In genomic region chr21:36048357-36048756, GRCh38 we compare ENCODE assay signal across 15 cellular contexts. TPM values are rescaled to one million over a fixed set of nuclear protein-coding genes. Genes with fewer than 3 reads are reported as not detected.
DNase-seq lines count a peak whose midpoint lies in the region; ATAC-seq, FAIRE-seq and TF ChIP-seq lines count a peak whose summit lies in the region.
"Had no signal": no experiment of that assay in that cellular context is flagged by ENCODE, and none has a peak within 500 bp of the region (broad histone marks: within the 10 kb centered on the region; RNA-seq: fewer than 3 reads in every experiment).

No MANE protein-coding gene starts in this region.

- CTCF ChIA-PET in IMR-90 (lab: Yijun Ruan, JAX), result no interaction called here
- CTCF ChIA-PET in K562 (lab: Yijun Ruan, JAX; ENCODE audit: low intra/inter-chr PET ratio), result no interaction called here

- TF ChIP-seq EP300 in K562 (IDR thresholded peaks at IDR 0.05; ENCODE audit: low read length), result no peak

- H2AK9ac ChIP-seq in IMR-90 (replicated peaks; ENCODE audit: low read depth, low read length, poor library complexity), result peak overlapping the region; percentile 50

- BruUV-seq in IMR-90 (replicated peaks; lab: Mats Ljungman, UMichigan) (no TSS peak), K562 (replicated peaks; lab: Mats Ljungman, UMichigan) (no TSS peak)

- H3K4ac ChIP-seq in IMR-90 (ENCODE audit: low read depth, low read length), result no peak overlapping the region

- no peak overlapping the region for H2AFZ ChIP-seq in IMR-90 (replicated peaks; ENCODE audit: low read length, poor library complexity)
- no peak overlapping the region for H2AFZ ChIP-seq in K562 (ENCODE audit: low read depth, low read length)

- TF ChIP-seq RAD21 in IMR-90 (IDR thresholded peaks at IDR 0.05; ENCODE audit: low read length), result no peak
- TF ChIP-seq RAD21 in K562 (CRISPR knock-in tag; conservative IDR thresholded peaks at IDR 0.05 in 1 of 2, IDR thresholded peaks at IDR 0.05 in 1 of 2), result no peak

- TF ChIP-seq POLR2A in IMR-90 (IDR thresholded peaks at IDR 0.05; ENCODE audit: low read depth, low read length) (no peak), K562 (conservative IDR thresholded peaks at IDR 0.05) (no peak)

- H4K20me1 ChIP-seq in IMR-90 (ENCODE audit: insufficient read depth, low read length) (no peaks in the 10 kb centered on the region), K562 (replicated peaks; ENCODE audit: control insufficient read depth, insufficient read depth, low read length) (no peaks in the 10 kb centered on the region)

- H4K5ac ChIP-seq in IMR-90 (ENCODE audit: low read depth, low read length), result no peak overlapping the region

- WGBS in IMR-90 (ENCODE audit: extremely low coverage in 2 of 2, insufficient read length in 1 of 2), 2 experiments, result 100% methylated on average over 2 of the region's 7 CpGs; no CpG with 5 or more reads in 1 of the 2 experiments
- WGBS in K562 (ENCODE audit: insufficient coverage, low coverage, missing lambda C conversion rate), result 85% methylated on average over 7 of the region's 7 CpGs

- H3K4me3 Mint-ChIP-seq in activated naive CD8-positive, alpha-beta T cell treated with anti-CD3 and anti-CD28 coated beads, Interleukin-2, amount 50 U/mL, for 24 hours, result no peak overlapping the region
- no peak overlapping the region for H3K4me3 Mint-ChIP-seq in activated naive CD8-positive, alpha-beta T cell treated with anti-CD3 and anti-CD28 coated beads for 36 hours
- H3K4me3 Mint-ChIP-seq: CD4-positive, CD25-positive, alpha-beta regulatory T cell had no signal

- H3K4me2 ChIP-seq in IMR-90 (ENCODE audit: low read depth, low read length), result no peak overlapping the region
- H3K4me2 ChIP-seq in K562 (ENCODE audit: insufficient read depth, low read length), result no peak overlapping the region
- H3K4me2 ChIP-seq: BLaER1 treated with 17β-estradiol and CSF1 and Interleukin-3, amounts not matched to agents 10 nM and 100 nM had no signal

- POLR2A ChIA-PET in IMR-90 (lab: Charles Lee; ENCODE audit: unreplicated experiment) (no interaction called here), K562 (lab: Yijun Ruan, JAX) (no interaction called here)

- no peak overlapping the region for H3K23ac ChIP-seq in IMR-90 (ENCODE audit: low read depth, low read length)

- H3K4me3 ChIP-seq in IMR-90 (ENCODE audit: insufficient read depth, low read depth, low read length) (no peak overlapping the region), K562 (no peak overlapping the region)
- H3K4me3 ChIP-seq: BLaER1 treated with 17β-estradiol and CSF1 and Interleukin-3, amounts not matched to agents 10 nM and 100 nM had no signal

- H3K36me3 ChIP-seq in IMR-90 (ENCODE audit: control insufficient read depth, insufficient read depth, low read length) (peaks cover 48% of the 10 kb centered on the region), K562 (ENCODE audit: control insufficient read depth, insufficient read depth, low read length) (peaks cover 82% of the 10 kb centered on the region)

- peak; percentile 85 for ATAC-seq in activated naive CD8-positive, alpha-beta T cell treated with anti-CD3 and anti-CD28 coated beads, Interleukin-2, amount 50 U/mL, for 24 hours
- no peak for ATAC-seq in IMR-90 (ENCODE audit: low read depth)
- ATAC-seq in K562, result no peak
- ATAC-seq in HG02759 (IDR thresholded peaks at IDR 0.05; ENCODE audit: unreplicated experiment), result no peak
- ATAC-seq: HCT116 had no signal

- dilution Hi-C loops in IMR-90 (cut with HindIII; ENCODE audit: low sequenced_read_pairs, unreplicated experiment), result no loop called here

- no peaks in the 10 kb centered on the region for H3K79me2 ChIP-seq in K562 (ENCODE audit: control insufficient read depth, insufficient read depth, low read length)

- H3K4me1 ChIP-seq in IMR-90 (ENCODE audit: control insufficient read depth, insufficient read depth, low read length), result no peaks in the 10 kb centered on the region
- no peaks in the 10 kb centered on the region for H3K4me1 ChIP-seq in K562 (replicated peaks in 1 of 2; ENCODE audit: control insufficient read depth in 2 of 2, insufficient read depth in 2 of 2, low read length in 2 of 2)

- H3K18ac ChIP-seq in IMR-90 (ENCODE audit: low read depth, low read length), result no peak overlapping the region

- peaks cover 16% of the 10 kb centered on the region for H3K4me1 Mint-ChIP-seq in activated naive CD8-positive, alpha-beta T cell treated with anti-CD3 and anti-CD28 coated beads, Interleukin-2, amount 50 U/mL, for 24 hours
- H3K4me1 Mint-ChIP-seq in activated naive CD8-positive, alpha-beta T cell treated with anti-CD3 and anti-CD28 coated beads for 36 hours, result peaks cover 5% of the 10 kb centered on the region

- intact Hi-C loops in IMR-90 (cut with micrococcal nuclease), result no loop called here
- intact Hi-C loops in K562 (cut with micrococcal nuclease), result no loop called here

- H3K9ac ChIP-seq in IMR-90 (ENCODE audit: low read depth, low read length) (no peak overlapping the region), K562 (ENCODE audit: insufficient read depth in 1 of 2, low read depth in 2 of 2, low read length in 2 of 2) (no peak overlapping the region)
- H3K9ac ChIP-seq: BLaER1 treated with 17β-estradiol and CSF1 and Interleukin-3, amounts not matched to agents 10 nM and 100 nM had no signal

- no peak overlapping the region for H2BK5ac ChIP-seq in IMR-90 (ENCODE audit: low read depth, low read length, poor library complexity, severe bottlenecking)

- H3K27ac ChIP-seq in IMR-90 (ENCODE audit: insufficient read depth, low read length), result no peak overlapping the region
- no peak overlapping the region for H3K27ac ChIP-seq in K562 (ENCODE audit: extremely low read depth, low read depth, low read length)
- H3K27ac ChIP-seq: BLaER1 treated with 17β-estradiol and CSF1 and Interleukin-3, amounts not matched to agents 10 nM and 100 nM had no signal

- H4K8ac ChIP-seq in IMR-90 (ENCODE audit: low read depth in 2 of 2, low read length in 2 of 2), result no peak overlapping the region

- H3K27ac Mint-ChIP-seq in activated naive CD8-positive, alpha-beta T cell treated with anti-CD3 and anti-CD28 coated beads, Interleukin-2, amount 50 U/mL, for 24 hours, result peak overlapping the region; percentile 68
- H3K27ac Mint-ChIP-seq in activated naive CD8-positive, alpha-beta T cell treated with anti-CD3 and anti-CD28 coated beads for 36 hours, result no peak overlapping the region
- H3K27ac Mint-ChIP-seq: CD4-positive, CD25-positive, alpha-beta regulatory T cell had no signal

- H3K36me3 Mint-ChIP-seq in activated naive CD8-positive, alpha-beta T cell treated with anti-CD3 and anti-CD28 coated beads, Interleukin-2, amount 50 U/mL, for 24 hours (ENCODE audit: low read depth), result peaks cover 52% of the 10 kb centered on the region
- H3K36me3 Mint-ChIP-seq in activated naive CD8-positive, alpha-beta T cell treated with anti-CD3 and anti-CD28 coated beads for 36 hours, result peaks cover 40% of the 10 kb centered on the region

- TF ChIP-seq CTCF in IMR-90 (conservative IDR thresholded peaks at IDR 0.05; ENCODE audit: low read depth, low read length), result no peak
- no peak for TF ChIP-seq CTCF in K562 (IDR thresholded peaks at IDR 0.05 in 2 of 3, conservative IDR thresholded peaks at IDR 0.05 in 1 of 3; ENCODE audit: insufficient read depth in 2 of 3, low read depth in 1 of 3, low read length in 3 of 3)

- H3K79me1 ChIP-seq in IMR-90 (ENCODE audit: low read depth in 1 of 2, low read length in 2 of 2), result peaks cover 6 to 23% of the 10 kb centered on the region in 2 experiments; a peak in 2 of 4 replicates

- H2BK120ac ChIP-seq in IMR-90 (ENCODE audit: low read depth, low read length), result no peak overlapping the region

- H3K9me1 ChIP-seq in IMR-90 (ENCODE audit: insufficient read depth, low read length), result peaks cover 11% of the 10 kb centered on the region; the same call in 1 of the 2 replicates
- H3K9me1 ChIP-seq in K562 (ENCODE audit: control insufficient read depth, insufficient read depth, low read length), result no peaks in the 10 kb centered on the region

- no peaks in the 10 kb centered on the region for H3K27me3 Mint-ChIP-seq in activated naive CD8-positive, alpha-beta T cell treated with anti-CD3 and anti-CD28 coated beads, Interleukin-2, amount 50 U/mL, for 24 hours
- no peaks in the 10 kb centered on the region for H3K27me3 Mint-ChIP-seq in activated naive CD8-positive, alpha-beta T cell treated with anti-CD3 and anti-CD28 coated beads for 36 hours
- H3K27me3 Mint-ChIP-seq: CD4-positive, CD25-positive, alpha-beta regulatory T cell had no signal

- in situ Hi-C loops in IMR-90 (cut with MboI; ENCODE audit: low sequenced_read_pairs) (no loop called here), K562 (cut with MboI) (no loop called here)

- H4K91ac ChIP-seq in IMR-90 (ENCODE audit: insufficient read depth, low read depth, low read length), result no peak overlapping the region

- no peak overlapping the region for H2BK20ac ChIP-seq in IMR-90 (ENCODE audit: low read depth, low read length)

- no peaks in the 10 kb centered on the region for H3K27me3 ChIP-seq in IMR-90 (ENCODE audit: control insufficient read depth, insufficient read depth, low read length)
- no peaks in the 10 kb centered on the region for H3K27me3 ChIP-seq in K562 (ENCODE audit: control insufficient read depth in 2 of 2, insufficient read depth in 2 of 2, low read length in 2 of 2)
- H3K27me3 ChIP-seq: BLaER1 treated with 17β-estradiol and CSF1 and Interleukin-3, amounts not matched to agents 10 nM and 100 nM had no signal

- DNase-seq in activated CD4-positive, alpha-beta T cell treated with anti-CD3 and anti-CD28 coated beads for 48 hours, result peak; percentile 31
- DNase-seq in activated CD4-positive, alpha-beta T cell treated with anti-CD3 and anti-CD28 coated beads, Interleukin-2, amount 50 U/mL, for 48 hours, result no peak
- DNase-seq in activated naive CD8-positive, alpha-beta T cell treated with anti-CD3 and anti-CD28 coated beads, Interleukin-2, amount 50 U/mL, for 24 hours, result no peak
- no peak for DNase-seq in activated naive CD8-positive, alpha-beta T cell treated with anti-CD3 and anti-CD28 coated beads for 36 hours
- DNase-seq in IMR-90 (no peak), K562 (ENCODE audit: extremely low read depth in 1 of 4, low spot score in 3 of 4) (no peak), NCI-H446 (lab: John Stamatoyannopoulos, UW) (no peak)
- DNase-seq: ACHN; CD4-positive, CD25-positive, alpha-beta regulatory T cell; DMS53; GF-D8 had no signal

- no peak overlapping the region for H2AK5ac ChIP-seq in IMR-90 (ENCODE audit: low read depth, low read length)

- H3K14ac ChIP-seq in IMR-90 (replicated peaks; ENCODE audit: low read depth, low read length), result no peak overlapping the region

- no peaks in the 10 kb centered on the region for H3K9me3 Mint-ChIP-seq in activated naive CD8-positive, alpha-beta T cell treated with anti-CD3 and anti-CD28 coated beads, Interleukin-2, amount 50 U/mL, for 24 hours
- H3K9me3 Mint-ChIP-seq in activated naive CD8-positive, alpha-beta T cell treated with anti-CD3 and anti-CD28 coated beads for 36 hours, result no peaks in the 10 kb centered on the region
- H3K9me3 Mint-ChIP-seq: CD4-positive, CD25-positive, alpha-beta regulatory T cell had no signal

- FAIRE-seq in K562 (lab: Jason Lieb, UNC), result no peak
- FAIRE-seq: GM19239 had no signal

- no peak overlapping the region for H3K56ac ChIP-seq in IMR-90 (ENCODE audit: extremely low read depth, insufficient read depth, low read length)

- H3K9me3 ChIP-seq in IMR-90 (ENCODE audit: control insufficient read depth, insufficient read depth, low read length), result no peaks in the 10 kb centered on the region
- no peaks in the 10 kb centered on the region for H3K9me3 ChIP-seq in K562 (replicated peaks; ENCODE audit: control insufficient read depth, insufficient read depth, low read depth, low read length)
- H3K9me3 ChIP-seq: BLaER1 treated with 17β-estradiol and CSF1 and Interleukin-3, amounts not matched to agents 10 nM and 100 nM had no signal

- H2BK15ac ChIP-seq in IMR-90 (ENCODE audit: low read depth, low read length), result no peak overlapping the region

RNA-seq across cellular contexts. Expression of gene SETD4, which starts 12.0 kb away (rescaled TPM):
- 10 to 100 TPM; 15.0 to 15.9 TPM for total RNA-seq in activated naive CD8-positive, alpha-beta T cell treated with anti-CD3 and anti-CD28 coated beads for 36 hours
- 7.5 and 9.5 TPM in 2 replicates for total RNA-seq in IMR-90 (2012; rRNA removed)
- polyA plus RNA-seq in IMR-90 (2012; rRNA removed), result 7.7 and 11.4 TPM in 2 replicates
- 2.6 and 3.6 TPM in 2 replicates for polyA plus RNA-seq in IMR-90 (2012; cell fraction: cytosol; rRNA removed)
- 18.4 and 35.9 TPM in 2 replicates for polyA plus RNA-seq in IMR-90 (2012; cell fraction: nucleus; rRNA removed; ENCODE audit: low replicate concordance)
- total RNA-seq in K562 (2011; cell fraction: chromatin; rRNA removed; ENCODE audit: low replicate concordance), result 72.3 and 98.7 TPM in 2 replicates
- 43.0 and 50.5 TPM in 2 replicates for total RNA-seq in K562 (2011; cell fraction: nucleolus; rRNA removed)
- 68.0 and 93.6 TPM in 2 replicates for total RNA-seq in K562 (2011; cell fraction: nucleoplasm; rRNA removed)
- 16.0 and 16.1 TPM in 2 replicates for total RNA-seq in K562 (2014; rRNA removed)
- 25.7 and 27.1 TPM in 2 replicates for total RNA-seq in K562 (2014; rRNA removed; fragmentation: Illumina TruSeq; extraction: Trizol)
- total RNA-seq in K562 (2015; rRNA removed; fragmentation: Illumina TruSeq; extraction: Trizol), result 23.6 and 23.9 TPM in 2 replicates
- total RNA-seq in K562 (2021), result 23.5 and 27.0 TPM in 2 replicates
- polyA plus RNA-seq in K562 (2011; rRNA removed), result 20.1 and 24.5 TPM in 2 replicates
- 11.7 and 14.6 TPM in 2 replicates for polyA plus RNA-seq in K562 (2011; cell fraction: cytosol; rRNA removed)
- polyA plus RNA-seq in K562 (2011; cell fraction: nucleus; rRNA removed), result 43.3 and 46.0 TPM in 2 replicates
- 12.9 and 14.2 TPM in 2 replicates for polyA plus RNA-seq in K562 (2012)
- 26.2 and 27.4 TPM in 2 replicates for polyA plus RNA-seq in K562 (2014; fragmentation: Illumina TruSeq; extraction: Trizol)
- 10 to 100 TPM; 49.2 to 51.3 TPM for polyA plus RNA-seq in K562 (2014; fragmentation: Nextera tagmentation; extraction: Ambion mirVana)
- polyA plus RNA-seq in K562 (2014; rRNA removed), result 31.7 and 32.5 TPM in 2 replicates
- polyA minus RNA-seq in K562 (2011; rRNA and poly(A)+ RNA removed), result 22.6 and 27.8 TPM in 2 replicates
- 10.6 and 18.2 TPM in 2 replicates for polyA minus RNA-seq in K562 (2011; cell fraction: cytosol; rRNA and poly(A)+ RNA removed)
- 23.3 and 29.3 TPM in 2 replicates for polyA minus RNA-seq in K562 (2011; cell fraction: nucleus; rRNA and poly(A)+ RNA removed)

RNA-seq across cellular contexts. Expression of gene CBR1, which starts 21.5 kb away (rescaled TPM):
- 10 to 100 TPM; 43.4 to 43.7 TPM for total RNA-seq in activated naive CD8-positive, alpha-beta T cell treated with anti-CD3 and anti-CD28 coated beads for 36 hours
- total RNA-seq in IMR-90 (2012; rRNA removed), result 110 and 222 TPM in 2 replicates
- 122 and 166 TPM in 2 replicates for polyA plus RNA-seq in IMR-90 (2012; rRNA removed)
- polyA plus RNA-seq in IMR-90 (2012; cell fraction: cytosol; rRNA removed), result 441 and 499 TPM in 2 replicates
- 56.3 and 235 TPM in 2 replicates for polyA plus RNA-seq in IMR-90 (2012; cell fraction: nucleus; rRNA removed; ENCODE audit: low replicate concordance)
- 5.1 and 7.5 TPM in 2 replicates for total RNA-seq in K562 (2011; cell fraction: chromatin; rRNA removed; ENCODE audit: low replicate concordance)
- total RNA-seq in K562 (2011; cell fraction: nucleolus; rRNA removed), result 8.3 and 10.5 TPM in 2 replicates
- 8.5 and 9.1 TPM in 2 replicates for total RNA-seq in K562 (2011; cell fraction: nucleoplasm; rRNA removed)
- 33.8 and 37.3 TPM in 2 replicates for total RNA-seq in K562 (2014; rRNA removed)
- 9.5 and 12.6 TPM in 2 replicates for total RNA-seq in K562 (2014; rRNA removed; fragmentation: Illumina TruSeq; extraction: Trizol)
- total RNA-seq in K562 (2015; rRNA removed; fragmentation: Illumina TruSeq; extraction: Trizol), result 15.4 and 15.6 TPM in 2 replicates
- total RNA-seq in K562 (2021), result 15.1 and 17.6 TPM in 2 replicates
- polyA plus RNA-seq in K562 (2011; rRNA removed), result 14.8 and 21.8 TPM in 2 replicates
- 21.5 and 101 TPM in 2 replicates for polyA plus RNA-seq in K562 (2011; cell fraction: cytosol; rRNA removed)
- polyA plus RNA-seq in K562 (2011; cell fraction: nucleus; rRNA removed), result 16.1 and 19.9 TPM in 2 replicates
- 12.9 and 16.1 TPM in 2 replicates for polyA plus RNA-seq in K562 (2012)
- 9.3 and 10.0 TPM in 2 replicates for polyA plus RNA-seq in K562 (2014; fragmentation: Illumina TruSeq; extraction: Trizol)
- 1 to 10 TPM; 2.5 to 5.5 TPM for polyA plus RNA-seq in K562 (2014; fragmentation: Nextera tagmentation; extraction: Ambion mirVana)
- polyA plus RNA-seq in K562 (2014; rRNA removed), result 21.5 and 29.6 TPM in 2 replicates
- polyA minus RNA-seq in K562 (2011; rRNA and poly(A)+ RNA removed), result 6.4 and 9.5 TPM in 2 replicates
- 6.2 and 7.5 TPM in 2 replicates for polyA minus RNA-seq in K562 (2011; cell fraction: cytosol; rRNA and poly(A)+ RNA removed)
- polyA minus RNA-seq in K562 (2011; cell fraction: nucleus; rRNA and poly(A)+ RNA removed), result 6.5 and 8.0 TPM in 2 replicates
